In the genomic region with DNA sequence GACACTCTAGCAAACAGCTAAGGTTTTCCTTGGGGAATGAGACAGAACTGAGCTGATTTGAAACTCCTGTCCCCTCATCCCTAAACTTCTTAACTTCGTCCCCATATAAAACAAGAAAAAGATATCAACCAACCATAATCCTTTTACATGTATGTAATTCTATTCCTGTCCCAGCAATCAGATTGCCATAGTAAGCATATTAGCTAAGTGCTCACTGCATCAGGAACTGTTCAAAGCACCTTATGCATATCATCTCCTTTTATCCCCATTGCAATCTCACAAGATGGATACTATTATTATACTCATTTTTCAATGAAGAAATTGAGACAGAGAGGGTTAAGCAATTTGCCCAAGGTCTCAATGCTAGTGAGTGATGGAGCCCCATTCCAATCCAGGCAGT, we compare ENCODE assay signal across 1 cellular context.
A peak's percentile ranks its signal among the peaks of the same experiment; 100 is the strongest.
TF ChIP-seq lines count a peak whose summit lies in the region.

No MANE protein-coding gene starts in this region.

TF ChIP-seq in IMR-90, 13 proteins besides CTCF, POLR2A, EP300 and RAD21:
- TF ChIP-seq RCOR1 (IDR thresholded peaks at IDR 0.05; ENCODE audit: insufficient replicate concordance, low read length): no peak
- peak; percentile 27; the same call in 1 of the 2 replicates for TF ChIP-seq MAFK (IDR thresholded peaks at IDR 0.05; ENCODE audit: low read depth, low read length)
- no peak for TF ChIP-seq RFX5 (IDR thresholded peaks at IDR 0.05; ENCODE audit: low read depth, low read length)
- no peak for TF ChIP-seq SMC3 (IDR thresholded peaks at IDR 0.05; ENCODE audit: low read depth, low read length)
- no peak for TF ChIP-seq MXI1 (IDR thresholded peaks at IDR 0.05; ENCODE audit: borderline replicate concordance, low read depth, low read length)
- no peak for TF ChIP-seq NFE2L2 (IDR thresholded peaks at IDR 0.05; ENCODE audit: low read depth, low read length)
- TF ChIP-seq CHD1 (IDR thresholded peaks at IDR 0.05; ENCODE audit: low read depth, low read length): no peak
TF ChIP-seq in IMR-90: peak in this region for 1.
